In the genomic region with DNA sequence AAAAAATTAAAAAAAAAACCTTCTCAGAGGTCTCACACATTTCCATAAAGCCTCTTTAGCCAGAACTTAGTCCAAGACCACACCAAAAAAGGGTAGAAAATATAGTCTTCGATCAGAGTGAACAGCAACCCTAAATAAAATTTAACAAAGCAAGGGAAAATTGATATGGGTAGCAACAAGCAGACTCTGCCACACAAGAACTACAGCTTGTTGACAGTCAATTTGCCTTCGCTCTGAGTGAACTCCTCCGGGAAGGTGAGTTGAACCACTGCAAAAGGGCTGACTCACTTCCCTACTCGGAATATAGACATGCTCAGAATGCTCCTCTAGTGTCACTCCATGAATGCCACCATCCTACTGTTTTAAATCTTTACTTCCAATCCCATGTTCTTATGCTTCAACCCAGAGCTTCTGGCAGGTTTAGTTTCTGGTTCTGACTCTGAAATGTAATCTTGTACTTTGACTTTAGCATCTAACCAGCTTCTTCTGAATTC, we compare ENCODE assay signal across 1 cellular context.
A peak's percentile ranks its signal among the peaks of the same experiment; 100 is the strongest.
TF ChIP-seq lines count a peak whose summit lies in the region.

No MANE protein-coding gene starts in this region.

TF ChIP-seq in K562, 482 proteins besides CTCF, POLR2A, EP300 and RAD21 (continued from another document):
- 0 out of 2 replicates have a peak, but pooled peaks have one; percentile 33 for TF ChIP-seq SPI1 (IDR thresholded peaks at IDR 0.05; ENCODE audit: borderline replicate concordance, low read depth, low read length)
- TF ChIP-seq, protein P1, sequence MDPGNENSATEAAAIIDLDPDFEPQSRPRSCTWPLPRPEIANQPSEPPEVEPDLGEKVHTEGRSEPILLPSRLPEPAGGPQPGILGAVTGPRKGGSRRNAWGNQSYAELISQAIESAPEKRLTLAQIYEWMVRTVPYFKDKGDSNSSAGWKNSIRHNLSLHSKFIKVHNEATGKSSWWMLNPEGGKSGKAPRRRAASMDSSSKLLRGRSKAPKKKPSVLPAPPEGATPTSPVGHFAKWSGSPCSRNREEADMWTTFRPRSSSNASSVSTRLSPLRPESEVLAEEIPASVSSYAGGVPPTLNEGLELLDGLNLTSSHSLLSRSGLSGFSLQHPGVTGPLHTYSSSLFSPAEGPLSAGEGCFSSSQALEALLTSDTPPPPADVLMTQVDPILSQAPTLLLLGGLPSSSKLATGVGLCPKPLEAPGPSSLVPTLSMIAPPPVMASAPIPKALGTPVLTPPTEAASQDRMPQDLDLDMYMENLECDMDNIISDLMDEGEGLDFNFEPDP (CRISPR knock-in tag; IDR thresholded peaks at IDR 0.05): no peak
- TF ChIP-seq ELF1 (tag; IDR thresholded peaks at IDR 0.05): 0 out of 2 replicates have a peak, but pooled peaks have one; percentile 11
- peak; percentile 56 to 65; a peak in 2 of 4 replicates for TF ChIP-seq FOXK2 (conservative IDR thresholded peaks at IDR 0.05 in 1 of 2, IDR thresholded peaks at IDR 0.05 in 1 of 2; ENCODE audit: low read depth in 2 of 2)
- no peak for TF ChIP-seq SRSF9 (IDR thresholded peaks at IDR 0.05; ENCODE audit: borderline replicate concordance, low read depth, low read length)
